10 cellular contexts compared by ENCODE assay signal in genomic region chr1:2494323-2494693, GRCh38. TPM values are rescaled to one million over a fixed set of nuclear protein-coding genes. Genes with fewer than 3 reads are reported as not detected.
A peak's percentile ranks its signal among the peaks of the same experiment; 100 is the strongest.
DNase-seq lines count a peak whose midpoint lies in the region; ATAC-seq, FAIRE-seq and TF ChIP-seq lines count a peak whose summit lies in the region.
"Had no signal": no experiment of that assay in that cellular context is flagged by ENCODE, and none has a peak within 500 bp of the region (broad histone marks: within the 10 kb centered on the region; RNA-seq: fewer than 3 reads in every experiment).

No MANE protein-coding gene starts in this region.

- no peak for TF ChIP-seq CTCF in astrocyte (IDR thresholded peaks at IDR 0.05; ENCODE audit: insufficient read depth, low read depth, low read length)
- TF ChIP-seq CTCF in mucosa of descending colon (IDR thresholded peaks at IDR 0.05) = no peak

- H3K4me3 Mint-ChIP-seq in astrocyte (ENCODE audit: unreplicated experiment) = no peak overlapping the region
- H3K4me3 Mint-ChIP-seq: activated naive CD4-positive, alpha-beta T cell treated with anti-CD3 and anti-CD28 coated beads, Interleukin-2, amount 10 ng/mL, durations not matched to agents 7 days and 5 days had no signal

- peaks cover 0 to 3% (median under 1%) of the 10 kb centered on the region in 11 experiments; a peak in 14 of 22 replicates for H3K9me3 ChIP-seq in BLaER1 treated with 17β-estradiol and CSF1 and Interleukin-3, amounts not matched to agents 10 nM and 100 nM (replicated peaks in 1 of 11)
- no peaks in the 10 kb centered on the region for H3K9me3 ChIP-seq in astrocyte (ENCODE audit: insufficient read depth, low read depth, low read length)
- H3K9me3 ChIP-seq in mucosa of descending colon = no peaks in the 10 kb centered on the region

- H3K4me1 Mint-ChIP-seq in astrocyte (ENCODE audit: low read depth, unreplicated experiment) = no peaks in the 10 kb centered on the region

- DNase-seq in HuH-7.5 (ENCODE audit: low spot score) (peak; percentile 88), astrocyte (ENCODE audit: low read depth) (peak; percentile 2), mucosa of descending colon (peak in 2 of 3 donors; percentile 41 to 48), activated gamma-delta T cell (lab: John Stamatoyannopoulos, UW) (no peak), DMS53 treated with DMSO at 0.1 percent for 48 hours (lab: John Stamatoyannopoulos, UW; ENCODE audit: unreplicated experiment) (no peak), epidermal melanocyte (ENCODE audit: insufficient read length, low spot score) (no peak), NCI-H2171 treated with DMSO at 0.1 percent for 48 hours (lab: John Stamatoyannopoulos, UW) (no peak)
- DNase-seq: activated CD4-positive, CD25-positive, alpha-beta regulatory T cell; activated naive CD4-positive, alpha-beta T cell treated with anti-CD3 and anti-CD28 coated beads, Interleukin-2, amount 10 ng/mL, durations not matched to agents 7 days and 5 days had no signal

- H3K4me2 ChIP-seq in BLaER1 treated with 17β-estradiol and CSF1 and Interleukin-3, amounts not matched to agents 10 nM and 100 nM = peak overlapping the region in 9 of 11 experiments; percentile 61 to 96 (median 88); a peak in 19 of 22 replicates
- H3K4me2 ChIP-seq in astrocyte (ENCODE audit: low read length) = no peak overlapping the region

- H3K27me3 Mint-ChIP-seq in astrocyte (ENCODE audit: low read depth, unreplicated experiment) = peaks cover 5% of the 10 kb centered on the region

- no peak overlapping the region for H3K4me3 ChIP-seq in BLaER1 treated with 17β-estradiol and CSF1 and Interleukin-3, amounts not matched to agents 10 nM and 100 nM
- H3K4me3 ChIP-seq in astrocyte (ENCODE audit: insufficient read depth, low read depth, low read length) = no peak overlapping the region
- no peak overlapping the region for H3K4me3 ChIP-seq in mucosa of descending colon

- no peaks in the 10 kb centered on the region for H3K79me2 ChIP-seq in astrocyte (ENCODE audit: insufficient read depth, low read length)

- H2AFZ ChIP-seq in astrocyte (ENCODE audit: low read depth, low read length) = no peak overlapping the region

- no peak overlapping the region for H3K9ac ChIP-seq in BLaER1 treated with 17β-estradiol and CSF1 and Interleukin-3, amounts not matched to agents 10 nM and 100 nM
- H3K9ac ChIP-seq in astrocyte (ENCODE audit: low read length) = no peak overlapping the region

- H3K36me3 ChIP-seq in BLaER1 treated with 17β-estradiol and CSF1 and Interleukin-3, amounts not matched to agents 10 nM and 100 nM = no peaks in the 10 kb centered on the region
- H3K36me3 ChIP-seq in astrocyte (ENCODE audit: insufficient read depth, low read length) (no peaks in the 10 kb centered on the region), mucosa of descending colon (ENCODE audit: low read depth) (no peaks in the 10 kb centered on the region)

- FAIRE-seq in astrocyte (lab: Jason Lieb, UNC) = no peak

- H4K20me1 ChIP-seq in BLaER1 treated with 17β-estradiol and CSF1 and Interleukin-3, amounts not matched to agents 10 nM and 100 nM = peaks cover 0 to 81% (median 38%) of the 10 kb centered on the region in 11 experiments; a peak in 14 of 22 replicates
- H4K20me1 ChIP-seq in astrocyte (ENCODE audit: insufficient read depth, low read length) = no peaks in the 10 kb centered on the region

- H3K9me3 Mint-ChIP-seq in astrocyte (ENCODE audit: unreplicated experiment) = no peaks in the 10 kb centered on the region
- H3K9me3 Mint-ChIP-seq: activated naive CD4-positive, alpha-beta T cell treated with anti-CD3 and anti-CD28 coated beads, Interleukin-2, amount 10 ng/mL, durations not matched to agents 7 days and 5 days had no signal

- H3K27ac ChIP-seq in BLaER1 treated with 17β-estradiol and CSF1 and Interleukin-3, amounts not matched to agents 10 nM and 100 nM = no peak overlapping the region
- H3K27ac ChIP-seq in astrocyte (ENCODE audit: low read depth, low read length) = no peak overlapping the region

- ATAC-seq in mucosa of descending colon = peak; percentile 72

- intact Hi-C loops in mucosa of descending colon (cut with DNase I, micrococcal nuclease) = no loop called here

- H3K27ac Mint-ChIP-seq in astrocyte (ENCODE audit: unreplicated experiment) = no peak overlapping the region
- H3K27ac Mint-ChIP-seq: activated naive CD4-positive, alpha-beta T cell treated with anti-CD3 and anti-CD28 coated beads, Interleukin-2, amount 10 ng/mL, durations not matched to agents 7 days and 5 days had no signal

- H3K4me1 ChIP-seq in BLaER1 treated with 17β-estradiol and CSF1 and Interleukin-3, amounts not matched to agents 10 nM and 100 nM = peaks cover 17 to 74% (median 71%) of the 10 kb centered on the region in 10 experiments
- H3K4me1 ChIP-seq in astrocyte (ENCODE audit: insufficient read depth, low read length) = no peaks in the 10 kb centered on the region
- H3K4me1 ChIP-seq in mucosa of descending colon (ENCODE audit: low read depth) = no peaks in the 10 kb centered on the region

- H3K27me3 ChIP-seq in BLaER1 treated with 17β-estradiol and CSF1 and Interleukin-3, amounts not matched to agents 10 nM and 100 nM = peaks cover 0 to 62% (median 8%) of the 10 kb centered on the region in 11 experiments; a peak in 12 of 22 replicates
- no peaks in the 10 kb centered on the region for H3K27me3 ChIP-seq in astrocyte (ENCODE audit: insufficient read depth, low read length)

- peaks cover 5% of the 10 kb centered on the region for H3K36me3 Mint-ChIP-seq in astrocyte (ENCODE audit: low read depth, unreplicated experiment)
- H3K36me3 Mint-ChIP-seq: activated naive CD4-positive, alpha-beta T cell treated with anti-CD3 and anti-CD28 coated beads, Interleukin-2, amount 10 ng/mL, durations not matched to agents 7 days and 5 days had no signal

RNA-seq across cellular contexts. Expression of gene PLCH2, which starts 18.2 kb away (rescaled TPM):
- total RNA-seq in astrocyte (2.0 and 2.2 TPM in 2 replicates), mucosa of descending colon (1 to 10 TPM; 1.2 to 6.8 (median 1.9) TPM)

RNA-seq across cellular contexts. Expression of gene PANK4, which starts 32.1 kb away (rescaled TPM):
- total RNA-seq in astrocyte (23.1 and 26.3 TPM in 2 replicates), mucosa of descending colon (10 to 100 TPM; 28.1 to 51.6 (median 44.7) TPM)

RNA-seq across cellular contexts. Expression of gene HES5, which starts 35.8 kb away (rescaled TPM):
- total RNA-seq in astrocyte = 0.22 TPM in 1 of 2 replicates, not detected in the other
- 1 to 10 TPM; 1.3 to 7.8 (median 1.6) TPM for total RNA-seq in mucosa of descending colon

Comparison
In these comparisons a context has a peak if more than half of its experiments do, and no peak if none do; other contexts are left out.
1. DNase-seq: peak in HuH-7.5 (single experiment), astrocyte (single experiment) and mucosa of descending colon (2 of 3); none in activated gamma-delta T cell (single experiment), DMS53 treated with DMSO at 0.1 percent for 48 hours (single experiment), epidermal melanocyte (single experiment) and NCI-H2171 treated with DMSO at 0.1 percent for 48 hours (single experiment).